ENCODE assay signal across 32 cellular contexts in the genomic region with DNA sequence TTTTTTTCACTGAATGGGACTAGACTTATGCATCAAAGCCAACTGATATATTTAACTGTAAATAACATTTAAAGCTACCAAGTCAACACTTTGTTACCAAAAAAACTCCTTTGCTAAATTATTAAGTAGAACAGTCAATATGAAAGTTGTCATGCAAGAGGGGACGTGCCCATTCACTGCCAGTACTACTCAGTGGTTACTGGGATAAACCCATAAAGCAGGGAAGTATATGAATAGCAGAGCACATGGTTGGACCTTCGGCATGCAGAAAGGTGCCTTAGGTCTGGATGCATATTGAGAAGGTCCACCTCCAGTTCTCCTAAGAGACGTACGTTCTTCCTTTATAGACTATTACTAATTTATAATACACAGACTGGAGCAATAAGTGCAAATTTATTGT.
"Had no signal": no experiment of that assay in that cellular context is flagged by ENCODE, and none has a peak within 500 bp of the region (broad histone marks: within the 10 kb centered on the region; RNA-seq: fewer than 3 reads in every experiment).

No MANE protein-coding gene starts in this region.

- H3K4me1 Mint-ChIP-seq: activated CD4-positive, alpha-beta memory T cell treated with anti-CD3 and anti-CD28 coated beads, Interleukin-2, amount 10 ng/mL, durations not matched to agents 7 days and 5 days; activated CD8-positive, alpha-beta memory T cell treated with anti-CD3 and anti-CD28 coated beads, Interleukin-2, amount 10 ng/mL, durations not matched to agents 7 days and 5 days; activated naive CD4-positive, alpha-beta T cell treated with anti-CD3 and anti-CD28 coated beads, Interleukin-2, amount 10 ng/mL, durations not matched to agents 7 days and 5 days; activated naive CD8-positive, alpha-beta T cell treated with anti-CD3 and anti-CD28 coated beads, Interleukin-2, amount 50 U/mL, for 24 hours had no signal

- H3K27me3 ChIP-seq: Peyer's patch, SJSA1 had no signal

- DNase-seq: activated CD4-positive, alpha-beta memory T cell treated with anti-CD3 and anti-CD28 coated beads, Interleukin-2, amount 10 ng/mL, durations not matched to agents 7 days and 5 days; activated CD4-positive, alpha-beta T cell treated with anti-CD3 and anti-CD28 coated beads for 1 hour; activated CD4-positive, alpha-beta T cell treated with anti-CD3 and anti-CD28 coated beads for 48 hours; activated CD4-positive, CD25-positive, alpha-beta regulatory T cell; activated CD8-positive, alpha-beta memory T cell treated with anti-CD3 and anti-CD28 coated beads for 24 hours; activated CD8-positive, alpha-beta memory T cell treated with anti-CD3 and anti-CD28 coated beads, Interleukin-2, amount 10 ng/mL, durations not matched to agents 7 days and 5 days; activated CD8-positive, alpha-beta memory T cell treated with anti-CD3 and anti-CD28 coated beads, Interleukin-2, amount 50 U/mL, for 48 hours; activated effector memory CD4-positive, alpha-beta T cell treated with Interleukin-2 at 50 U/mL for 16 hours; activated naive CD4-positive, alpha-beta T cell treated with anti-CD3 and anti-CD28 coated beads, Interleukin-2, amount 10 ng/mL, durations not matched to agents 7 days and 5 days; activated naive CD8-positive, alpha-beta T cell treated with anti-CD3 and anti-CD28 coated beads, Interleukin-2, amount 50 U/mL, for 24 hours; activated T-cell treated with anti-CD3 and anti-CD28 coated beads, Interleukin-2, amount 50 U/mL, for 48 hours; anterior cingulate cortex; central memory CD4-positive, alpha-beta T cell; NCI-H1105; NCI-H1417 treated with DMSO at 0.1 percent for 48 hours; NCI-H1694; NCI-H1930; NCI-H345; NCI-H524 treated with DMSO at 0.1 percent for 48 hours; NK-92 treated with Interleukin-12 subunit alpha and Interleukin-12 subunit beta, amount 100 ng/mL, for 24 hours; PC-3; Peyer's patch; RPMI8226; SHP77 treated with DMSO at 0.1 percent for 48 hours; SK-N-SH; WERI-Rb-1 had no signal

- H3K9me3 Mint-ChIP-seq: activated CD4-positive, alpha-beta memory T cell treated with anti-CD3 and anti-CD28 coated beads, Interleukin-2, amount 10 ng/mL, durations not matched to agents 7 days and 5 days; activated naive CD4-positive, alpha-beta T cell treated with anti-CD3 and anti-CD28 coated beads, Interleukin-2, amount 10 ng/mL, durations not matched to agents 7 days and 5 days; activated naive CD8-positive, alpha-beta T cell treated with anti-CD3 and anti-CD28 coated beads, Interleukin-2, amount 50 U/mL, for 24 hours; brain; T-helper 1 cell treated with Interleukin-12 subunit alpha and Interleukin-12 subunit beta and Interleukin-4 antibody, amounts not matched to agents 30 μg/mL and 1 μg/mL, for 36 hours had no signal

- H3K27me3 Mint-ChIP-seq: activated CD4-positive, alpha-beta memory T cell treated with anti-CD3 and anti-CD28 coated beads, Interleukin-2, amount 10 ng/mL, durations not matched to agents 7 days and 5 days; activated CD8-positive, alpha-beta memory T cell treated with anti-CD3 and anti-CD28 coated beads, Interleukin-2, amount 10 ng/mL, durations not matched to agents 7 days and 5 days; activated naive CD4-positive, alpha-beta T cell treated with anti-CD3 and anti-CD28 coated beads, Interleukin-2, amount 10 ng/mL, durations not matched to agents 7 days and 5 days; activated naive CD8-positive, alpha-beta T cell; activated naive CD8-positive, alpha-beta T cell treated with anti-CD3 and anti-CD28 coated beads, Interleukin-2, amount 50 U/mL, for 24 hours; brain had no signal

- FAIRE-seq: bronchial epithelial cell, colon had no signal

- H3K4me1 ChIP-seq: Peyer's patch, SJSA1 had no signal

- H3K9me3 ChIP-seq: Peyer's patch, SJSA1, SK-N-SH had no signal

- H3K4me2 ChIP-seq: SK-N-SH had no signal

- H3K27ac Mint-ChIP-seq: activated CD4-positive, alpha-beta memory T cell treated with anti-CD3 and anti-CD28 coated beads, Interleukin-2, amount 10 ng/mL, durations not matched to agents 7 days and 5 days; activated CD8-positive, alpha-beta memory T cell treated with anti-CD3 and anti-CD28 coated beads, Interleukin-2, amount 10 ng/mL, durations not matched to agents 7 days and 5 days; activated naive CD4-positive, alpha-beta T cell treated with anti-CD3 and anti-CD28 coated beads, Interleukin-2, amount 10 ng/mL, durations not matched to agents 7 days and 5 days; activated naive CD8-positive, alpha-beta T cell; activated naive CD8-positive, alpha-beta T cell treated with anti-CD3 and anti-CD28 coated beads, Interleukin-2, amount 50 U/mL, for 24 hours; T-helper 1 cell treated with Interleukin-12 subunit alpha and Interleukin-12 subunit beta and Interleukin-4 antibody, amounts not matched to agents 30 μg/mL and 1 μg/mL, for 36 hours had no signal

- H3K9ac ChIP-seq: SK-N-SH had no signal

- H3K4me3 ChIP-seq: Peyer's patch, SJSA1 had no signal

- H3K27ac ChIP-seq: Peyer's patch, SJSA1, WERI-Rb-1 had no signal

- ATAC-seq: activated CD8-positive, alpha-beta memory T cell treated with anti-CD3 and anti-CD28 coated beads, Interleukin-2, amount 10 ng/mL, durations not matched to agents 7 days and 5 days; activated naive CD8-positive, alpha-beta T cell treated with anti-CD3 and anti-CD28 coated beads, Interleukin-2, amount 50 U/mL, for 24 hours; PC-3 had no signal

- H3K4me3 Mint-ChIP-seq: activated CD4-positive, alpha-beta memory T cell treated with anti-CD3 and anti-CD28 coated beads, Interleukin-2, amount 10 ng/mL, durations not matched to agents 7 days and 5 days; activated CD8-positive, alpha-beta memory T cell treated with anti-CD3 and anti-CD28 coated beads, Interleukin-2, amount 10 ng/mL, durations not matched to agents 7 days and 5 days; activated naive CD4-positive, alpha-beta T cell treated with anti-CD3 and anti-CD28 coated beads, Interleukin-2, amount 10 ng/mL, durations not matched to agents 7 days and 5 days; activated naive CD8-positive, alpha-beta T cell; activated naive CD8-positive, alpha-beta T cell treated with anti-CD3 and anti-CD28 coated beads, Interleukin-2, amount 50 U/mL, for 24 hours; brain; T-helper 1 cell treated with Interleukin-12 subunit alpha and Interleukin-12 subunit beta and Interleukin-4 antibody, amounts not matched to agents 30 μg/mL and 1 μg/mL, for 36 hours had no signal
